25 cellular contexts compared by ENCODE assay signal in genomic region chr15:86849563-86849962, GRCh38.
"Had no signal": no experiment of that assay in that cellular context is flagged by ENCODE, and none has a peak within 500 bp of the region (broad histone marks: within the 10 kb centered on the region; RNA-seq: fewer than 3 reads in every experiment).

No MANE protein-coding gene starts in this region.

- H3K27ac ChIP-seq: coronary artery, left lung, pancreas, psoas muscle, suprapubic skin, tibial artery, upper lobe of right lung, VCaP had no signal

- H3K36me3 Mint-ChIP-seq: naive B cell; stimulated activated naive B cell treated with anti-CD40 and anti-IgM and Interleukin-4, amounts not matched to agents 10 μg/mL and 1 μg/mL and 100 μg/mL, for 72 hours had no signal

- H3K9me3 Mint-ChIP-seq: activated naive CD4-positive, alpha-beta T cell treated with anti-CD3 and anti-CD28 coated beads for 36 hours; neural crest cell had no signal

- ATAC-seq: left lung; pancreas; psoas muscle; stimulated activated naive B cell treated with anti-CD40 and anti-IgM and Interleukin-4, amounts not matched to agents 10 μg/mL and 1 μg/mL and 100 μg/mL, for 72 hours; upper lobe of right lung had no signal

- DNase-seq: activated CD4-positive, alpha-beta T cell treated with anti-CD3 and anti-CD28 coated beads for 4 hours; activated CD4-positive, alpha-beta T cell treated with anti-CD3 and anti-CD28 coated beads, Interleukin-2, amount 50 U/mL, for 4 hours; activated effector memory CD4-positive, alpha-beta T cell treated with anti-CD3 and anti-CD28 coated beads, Interleukin-2, amount 50 U/mL, for 16 hours; activated naive CD4-positive, alpha-beta T cell treated with anti-CD3 and anti-CD28 coated beads for 36 hours; activated T-cell treated with anti-CD3 and anti-CD28 coated beads for 4 hours; amniotic stem cell; effector memory CD4-positive, alpha-beta T cell; erythroblast; left lung; naive B cell; pancreas; psoas muscle; stimulated activated CD4-positive, alpha-beta T cell treated with anti-CD3 and anti-CD28 coated beads, Interleukin-15, amount 100 ng/mL, for 24 hours; stimulated activated CD4-positive, alpha-beta T cell treated with anti-CD3 and anti-CD28 coated beads, Interleukin-2, amount 100 ng/mL, for 24 hours; stimulated activated naive B cell treated with anti-CD40 and anti-IgM and Interleukin-4, amounts not matched to agents 10 μg/mL and 1 μg/mL and 100 μg/mL, for 72 hours; SW 1271; T-helper 9 cell; tibial artery; upper lobe of right lung had no signal

- H3K36me3 ChIP-seq: left lung, pancreas, suprapubic skin, tibial artery, upper lobe of right lung had no signal

- H3K4me3 ChIP-seq: coronary artery, left lung, pancreas, psoas muscle, suprapubic skin, tibial artery, upper lobe of right lung had no signal

- H3K27ac Mint-ChIP-seq: activated naive CD4-positive, alpha-beta T cell treated with anti-CD3 and anti-CD28 coated beads for 36 hours; naive B cell; stimulated activated naive B cell treated with anti-CD40 and anti-IgM and Interleukin-4, amounts not matched to agents 10 μg/mL and 1 μg/mL and 100 μg/mL, for 72 hours; T-helper 1 cell treated with Interleukin-12 subunit alpha and Interleukin-12 subunit beta and Interleukin-4 antibody, amounts not matched to agents 30 μg/mL and 1 μg/mL, for 36 hours had no signal

- H3K27me3 ChIP-seq: dorsolateral prefrontal cortex, left lung, pancreas, suprapubic skin, tibial artery, upper lobe of right lung had no signal

- H3K4me1 ChIP-seq: left lung, pancreas, suprapubic skin, tibial artery, upper lobe of right lung had no signal

- H3K9me3 ChIP-seq: left lung, pancreas, psoas muscle, suprapubic skin, tibial artery, upper lobe of right lung had no signal
